ENCODE assay signal across 8 cellular contexts in the genomic region with DNA sequence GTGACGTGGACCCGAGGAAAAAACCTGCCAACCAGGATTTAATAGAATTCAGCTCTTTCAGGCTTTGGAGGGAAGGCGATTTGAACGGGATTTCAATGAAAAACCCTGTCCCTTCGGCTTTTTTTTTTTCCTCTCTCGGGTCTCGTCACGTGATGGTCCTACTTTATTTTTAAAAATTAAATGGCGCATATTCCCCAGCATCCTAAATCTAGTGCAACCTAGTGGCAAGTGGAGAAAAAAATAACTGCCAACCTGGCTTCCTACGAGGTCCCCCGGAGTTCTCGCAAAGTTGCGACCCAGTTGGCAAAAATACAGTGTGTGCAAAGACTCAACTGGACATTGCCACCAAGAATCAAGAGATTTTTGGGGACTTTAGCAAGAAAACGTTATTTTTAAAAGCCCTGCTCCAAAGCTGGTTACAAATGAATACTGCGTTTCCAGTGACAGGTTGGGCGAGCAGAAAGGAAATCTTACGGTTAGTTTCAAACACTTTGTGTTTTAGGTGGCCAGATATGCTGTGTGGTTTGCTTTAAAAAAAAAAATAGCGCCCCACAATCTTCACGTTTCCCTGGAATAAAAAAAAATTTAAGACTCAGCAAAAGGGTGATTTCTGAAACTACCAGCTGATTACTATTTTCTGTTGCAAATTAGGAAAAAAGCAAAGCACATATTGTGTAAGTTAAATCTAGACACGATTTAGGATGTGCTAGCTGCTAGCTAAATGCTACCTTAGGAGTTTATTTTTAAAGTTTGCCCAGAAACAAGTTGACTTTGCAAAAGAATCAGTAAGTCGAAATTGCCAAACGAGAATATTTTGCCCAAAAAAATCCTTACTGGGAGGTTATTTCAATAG. TPM values are rescaled to one million over a fixed set of nuclear protein-coding genes. Genes with fewer than 3 reads are reported as not detected.
DNase-seq lines count a peak whose midpoint lies in the region; TF ChIP-seq lines count a peak whose summit lies in the region.

No MANE protein-coding gene starts in this region.

- no peak for TF ChIP-seq POLR2A in sigmoid colon (IDR thresholded peaks at IDR 0.05)

- peak overlapping the region; percentile 85 for H3K4me3 ChIP-seq in Karpas-422 (ENCODE audit: low read length)
- peak overlapping the region; percentile 92 to 96 for H3K4me3 ChIP-seq in ascending aorta
- peak overlapping the region; percentile 71 to 94 (median 80) for H3K4me3 ChIP-seq in sigmoid colon

- H3K27me3 ChIP-seq in Karpas-422 (ENCODE audit: low read length) (no peaks in the 10 kb centered on the region), ascending aorta (no peaks in the 10 kb centered on the region), sigmoid colon (no peaks in the 10 kb centered on the region)

- peak in 2 of 3 experiments; percentile 42 to 65 for TF ChIP-seq CTCF in ascending aorta (IDR thresholded peaks at IDR 0.05)
- TF ChIP-seq CTCF in sigmoid colon (IDR thresholded peaks at IDR 0.05) = peak; percentile 41 to 59 (median 44)
- TF ChIP-seq CTCF in GM20000 (IDR thresholded peaks at IDR 0.05; ENCODE audit: extremely low read depth, missing control alignments) = no peak

- H3K36me3 ChIP-seq in Karpas-422 (ENCODE audit: insufficient read depth, low read length) (peaks cover 3% of the 10 kb centered on the region; the same call in 1 of the 2 replicates), ascending aorta (peaks cover 7% of the 10 kb centered on the region in 2 donors), sigmoid colon (peaks cover 0 to 6% (median 5%) of the 10 kb centered on the region in 4 donors)

- no peaks in the 10 kb centered on the region for H3K9me3 ChIP-seq in Karpas-422 (ENCODE audit: low read length)
- H3K9me3 ChIP-seq in ascending aorta = no peaks in the 10 kb centered on the region
- H3K9me3 ChIP-seq in sigmoid colon = no peaks in the 10 kb centered on the region

- intact Hi-C loops in ascending aorta (cut with DNase I) (loop anchor here (2.0 kb wide), 3 partner anchors 29 to 551 kb away; no protein-coding TSS in a partner anchor), sigmoid colon (cut with DNase I) (loop anchor here (10.0 kb wide), 1 partner anchor 209 kb away; the partner anchor contains the start of gene BMERB1)

- H3K4me1 ChIP-seq in Karpas-422 (ENCODE audit: low read length) = peaks cover 63% of the 10 kb centered on the region
- peaks cover 0 to 12% of the 10 kb centered on the region in 2 donors for H3K4me1 ChIP-seq in ascending aorta
- peaks cover 0 to 34% (median 25%) of the 10 kb centered on the region in 4 donors for H3K4me1 ChIP-seq in sigmoid colon

- no peaks in the 10 kb centered on the region for H4K20me1 ChIP-seq in Karpas-422 (ENCODE audit: insufficient read depth, low read depth, low read length)

- 3 to 5% methylated on average over 22 of the region's 22 CpGs for WGBS in sigmoid colon, 2 donors

- H3K9me2 ChIP-seq in Karpas-422 (replicated peaks; ENCODE audit: insufficient read depth, low read length) = no peaks in the 10 kb centered on the region

- peak overlapping the region; percentile 89 for H3K9ac ChIP-seq in Karpas-422 (ENCODE audit: low read length)

- DNase-seq in NCI-H2029 (lab: John Stamatoyannopoulos, UW) = peak; percentile 20
- DNase-seq in NCI-H2029 treated with DMSO at 0.1 percent for 48 hours (lab: John Stamatoyannopoulos, UW) = no peak
- DNase-seq in Karpas-422 = peak; percentile 75
- DNase-seq in RPMI8226 = peak; percentile 70
- DNase-seq in ascending aorta (ENCODE audit: low spot score in 2 of 2) = peak in 1 of 2 donors; percentile 66
- peak; percentile 52 for DNase-seq in hepatic stellate cell (ENCODE audit: low spot score)
- no peak for DNase-seq in sigmoid colon
- no peak for DNase-seq in GM20000 (ENCODE audit: low spot score)

- H3K27ac ChIP-seq in Karpas-422 (ENCODE audit: low read length) (peak overlapping the region; percentile 71), ascending aorta (peak overlapping the region; percentile 98), sigmoid colon (peak overlapping the region; percentile 96 to 100 (median 99))

- H3K79me2 ChIP-seq in Karpas-422 (ENCODE audit: low read length) = peaks cover 29% of the 10 kb centered on the region

- H2AFZ ChIP-seq in Karpas-422 (ENCODE audit: low read length) = peak overlapping the region; percentile 51

- H3K4me2 ChIP-seq in Karpas-422 (ENCODE audit: low read depth, low read length, poor library complexity, severe bottlenecking) = peak overlapping the region; percentile 97

- no peak for TF ChIP-seq EP300 in sigmoid colon (IDR thresholded peaks at IDR 0.05)

RNA-seq across cellular contexts. Expression of gene MARF1, which starts 0.7 kb away (rescaled TPM):
- total RNA-seq in Karpas-422 (2014; rRNA removed; shearing (Covaris generic); ENCODE audit: low replicate concordance) = 58.6 and 73.1 TPM in 2 replicates
- total RNA-seq in ascending aorta (16.0 TPM), sigmoid colon (10 to 100 TPM; 43.8 to 76.7 (median 54.8) TPM)
- polyA plus RNA-seq in sigmoid colon = 10 to 100 TPM; 13.8 to 25.1 (median 13.9) TPM

RNA-seq across cellular contexts. Expression of gene NDE1, which starts 6.4 kb away (rescaled TPM):
- total RNA-seq in Karpas-422 (2014; rRNA removed; shearing (Covaris generic); ENCODE audit: low replicate concordance) = 39.4 and 63.0 TPM in 2 replicates
- 21.9 TPM for total RNA-seq in ascending aorta
- total RNA-seq in sigmoid colon = 10 to 100 TPM; 27.1 to 86.1 (median 35.3) TPM
- 10 to 100 TPM; 11.3 to 29.3 (median 13.8) TPM for polyA plus RNA-seq in sigmoid colon

Comparison
In these comparisons a context has a peak if more than half of its experiments do, and no peak if none do; other contexts are left out.
1. DNase-seq: peak in NCI-H2029 (single experiment), Karpas-422 (single experiment), RPMI8226 (single experiment) and hepatic stellate cell (single experiment); none in NCI-H2029 treated with DMSO at 0.1 percent for 48 hours (single experiment), sigmoid colon (single experiment) and GM20000 (single experiment).
2. Peak in every context shown above with its lines, with median percentiles within 50 percentile points of each other: H3K27ac ChIP-seq and H3K4me3 ChIP-seq.